ENCODE assay signal across 21 cellular contexts in genomic region chr5:178440163-178440545, GRCh38.
"Had no signal": no experiment of that assay in that cellular context is flagged by ENCODE, and none has a peak within 500 bp of the region (broad histone marks: within the 10 kb centered on the region; RNA-seq: fewer than 3 reads in every experiment).

No MANE protein-coding gene starts in this region.

- H3K36me3 ChIP-seq: heart left ventricle, neural progenitor cell, pancreas, transverse colon had no signal

- H3K27ac ChIP-seq: heart left ventricle, neural progenitor cell, pancreas, psoas muscle, skin epidermis, testis, transverse colon had no signal

- H3K4me2 ChIP-seq: neural progenitor cell had no signal

- H3K27me3 ChIP-seq: heart left ventricle, neural progenitor cell, pancreas, testis, transverse colon had no signal

- H3K4me3 ChIP-seq: heart left ventricle, neural progenitor cell, pancreas, psoas muscle, skin epidermis, testis, transverse colon had no signal

- H3K9me3 ChIP-seq: pancreas, psoas muscle, testis, transverse colon had no signal

- DNase-seq: cerebellar nuclear complex; dermis blood vessel endothelial cell; effector CD8-positive, alpha-beta T cell; heart left ventricle; hippocampal formation; left colon; mesendoderm; naive thymus-derived CD4-positive, alpha-beta T cell; nucleus accumbens; pancreas; psoas muscle; stimulated activated CD4-positive, alpha-beta T cell treated with anti-CD3 and anti-CD28 coated beads, Interleukin-2, amount 100 ng/mL, for 24 hours; stimulated activated CD4-positive, alpha-beta T cell treated with anti-CD3 and anti-CD28 coated beads, Interleukin-4, amount 100 ng/mL, for 4 hours; stimulated activated naive B cell treated with anti-CD40 and anti-IgM and Interleukin-4, amounts not matched to agents 10 μg/mL and 1 μg/mL and 100 μg/mL, for 72 hours; stimulated activated naive CD8-positive, alpha-beta T cell treated with anti-CD3 and anti-CD28 coated beads, Interleukin-15, amount 100 ng/mL, for 72 hours; testis; transverse colon had no signal

- H3K9ac ChIP-seq: neural progenitor cell had no signal

- ATAC-seq: esophagus mucosa; heart left ventricle; left colon; naive thymus-derived CD4-positive, alpha-beta T cell; pancreas; psoas muscle; sciatic nerve; stimulated activated naive B cell treated with anti-CD40 and anti-IgM and Interleukin-4, amounts not matched to agents 10 μg/mL and 1 μg/mL and 100 μg/mL, for 72 hours; stimulated activated naive CD8-positive, alpha-beta T cell treated with anti-CD3 and anti-CD28 coated beads, Interleukin-15, amount 100 ng/mL, for 72 hours had no signal

- H3K4me1 ChIP-seq: pancreas, psoas muscle, testis, transverse colon had no signal
